ENCODE assay signal across 14 cellular contexts in the genomic region with DNA sequence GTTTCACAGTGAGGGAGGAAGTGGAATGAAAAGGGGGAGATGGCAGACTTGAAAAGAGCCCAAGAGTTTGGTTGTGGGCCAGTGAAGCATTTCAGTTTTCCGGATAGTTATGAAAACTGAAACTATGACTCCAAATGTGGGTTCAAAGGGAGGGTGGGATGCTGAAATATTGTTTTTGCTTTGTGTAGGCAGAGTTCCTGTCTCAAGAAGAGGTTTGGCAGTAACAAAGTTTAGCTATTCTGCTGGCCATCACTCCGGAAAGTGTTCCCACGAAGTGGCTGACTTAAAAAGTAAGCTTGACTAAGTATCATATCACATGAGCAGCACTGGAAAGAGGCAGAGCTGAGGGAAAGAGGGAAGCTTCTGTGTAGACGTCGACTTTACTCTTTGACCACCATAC.
DNase-seq lines count a peak whose midpoint lies in the region; ATAC-seq and TF ChIP-seq lines count a peak whose summit lies in the region.
"Had no signal": no experiment of that assay in that cellular context is flagged by ENCODE, and none has a peak within 500 bp of the region (broad histone marks: within the 10 kb centered on the region; RNA-seq: fewer than 3 reads in every experiment).

No MANE protein-coding gene starts in this region.

- H3K9me2 ChIP-seq in hepatocyte (replicated peaks; ENCODE audit: insufficient read depth): no peaks in the 10 kb centered on the region

- no peak overlapping the region for H3K4me3 ChIP-seq in fibroblast of villous mesenchyme (ENCODE audit: low read depth, low read length)
- peak overlapping the region in 3 of 4 donors; percentile 3 to 14 (median 7) for H3K4me3 ChIP-seq in gastrocnemius medialis
- H3K4me3 ChIP-seq in hepatocyte: no peak overlapping the region
- H3K4me3 ChIP-seq: HAP-1, sigmoid colon, transverse colon had no signal

- peaks cover 6% of the 10 kb centered on the region for H3K27me3 Mint-ChIP-seq in T-helper 2 cell treated with Interferon-gamma antibody and Interleukin-4, amounts not matched to agents 5 μg/mL and 100 μg/mL, for 36 hours (ENCODE audit: low read depth)
- H3K27me3 Mint-ChIP-seq: activated naive CD4-positive, alpha-beta T cell treated with anti-CD3 and anti-CD28 coated beads, Interleukin-2, amount 50 U/mL, for 24 hours; naive B cell had no signal

- no peaks in the 10 kb centered on the region for H3K79me2 ChIP-seq in hepatocyte

- in situ Hi-C loops in gastrocnemius medialis (cut with MboI; ENCODE audit: low sequenced_read_pairs in 4 of 4): loop anchor here in 2 of 4 donors (10.0 to 25.0 kb wide), 2 partner anchors 300 to 583 kb away; no protein-coding TSS in a partner anchor

- intact Hi-C loops in gastrocnemius medialis (cut with DNase I; ENCODE audit: low total_unique reads): loop anchor here (10.0 kb wide), 1 partner anchor 870 kb away; the partner anchor contains the start of gene IL26
- intact Hi-C loops in left colon (cut with DNase I, micrococcal nuclease): loop anchor here in 1 of 2 donors (10.0 kb wide), 1 partner anchor 590 kb away; no protein-coding TSS in a partner anchor

- H3K27ac ChIP-seq in gastrocnemius medialis (peak overlapping the region; percentile 36 to 81 (median 75)), hepatocyte (no peak overlapping the region)
- H3K27ac ChIP-seq: transverse colon had no signal

- H4K20me1 ChIP-seq in hepatocyte (ENCODE audit: insufficient read depth, poor library complexity, severe bottlenecking): no peaks in the 10 kb centered on the region

- TF ChIP-seq CTCF in fibroblast of villous mesenchyme (IDR thresholded peaks at IDR 0.05; ENCODE audit: insufficient read depth, low read depth, low read length): no peak
- no peak for TF ChIP-seq CTCF in gastrocnemius medialis (IDR thresholded peaks at IDR 0.05 in 4 of 5, conservative IDR thresholded peaks at IDR 0.05 in 1 of 5)
- TF ChIP-seq CTCF in hepatocyte (IDR thresholded peaks at IDR 0.05; ENCODE audit: poor library complexity): no peak

- H3K36me3 ChIP-seq in gastrocnemius medialis (no peaks in the 10 kb centered on the region), hepatocyte (replicated peaks; ENCODE audit: insufficient read depth, low read depth) (no peaks in the 10 kb centered on the region)
- H3K36me3 ChIP-seq: HAP-1, sigmoid colon, transverse colon had no signal

- H3K27me3 ChIP-seq in gastrocnemius medialis (no peaks in the 10 kb centered on the region), hepatocyte (peaks cover 2% of the 10 kb centered on the region)
- H3K27me3 ChIP-seq: sigmoid colon, transverse colon had no signal

- no peak overlapping the region for H3K27ac Mint-ChIP-seq in T-helper 2 cell treated with Interferon-gamma antibody and Interleukin-4, amounts not matched to agents 5 μg/mL and 100 μg/mL, for 36 hours
- H3K27ac Mint-ChIP-seq: activated naive CD4-positive, alpha-beta T cell treated with anti-CD3 and anti-CD28 coated beads, Interleukin-2, amount 50 U/mL, for 24 hours; naive B cell had no signal

- no peak for TF ChIP-seq POLR2A in gastrocnemius medialis (IDR thresholded peaks at IDR 0.05)

- no peak overlapping the region for H2AFZ ChIP-seq in hepatocyte

- H3K4me1 ChIP-seq in gastrocnemius medialis (peaks cover 38 to 42% of the 10 kb centered on the region in 2 donors), hepatocyte (ENCODE audit: insufficient read depth) (peaks cover 6% of the 10 kb centered on the region)

- no peak overlapping the region for H3K4me3 Mint-ChIP-seq in T-helper 2 cell treated with Interferon-gamma antibody and Interleukin-4, amounts not matched to agents 5 μg/mL and 100 μg/mL, for 36 hours
- H3K4me3 Mint-ChIP-seq: activated naive CD4-positive, alpha-beta T cell treated with anti-CD3 and anti-CD28 coated beads, Interleukin-2, amount 50 U/mL, for 24 hours had no signal

- H3K4me1 Mint-ChIP-seq in T-helper 2 cell treated with Interferon-gamma antibody and Interleukin-4, amounts not matched to agents 5 μg/mL and 100 μg/mL, for 36 hours (ENCODE audit: low read depth): peaks cover 10% of the 10 kb centered on the region

- no peak overlapping the region for H3K4me2 ChIP-seq in hepatocyte

- peak; percentile 12 for DNase-seq in T-helper 2 cell treated with Interferon-gamma antibody and Interleukin-4, amounts not matched to agents 5 μg/mL and 100 μg/mL, for 36 hours (ENCODE audit: low spot score)
- DNase-seq in T-helper 2 cell (no peak), MV-4-11 (lab: John Stamatoyannopoulos, UW) (peak; percentile 36), fibroblast of villous mesenchyme (ENCODE audit: low read depth) (peak; percentile 47), gastrocnemius medialis (no peak), hepatocyte (ENCODE audit: low spot score) (no peak), NCI-H1436 (lab: John Stamatoyannopoulos, UW) (no peak), left colon (no peak)
- DNase-seq: Caco-2, naive B cell, sigmoid colon, transverse colon had no signal

- peak; percentile 34 to 41 for ATAC-seq in gastrocnemius medialis
- ATAC-seq in left colon: no peak

- no peaks in the 10 kb centered on the region for H3K36me3 Mint-ChIP-seq in T-helper 2 cell treated with Interferon-gamma antibody and Interleukin-4, amounts not matched to agents 5 μg/mL and 100 μg/mL, for 36 hours (ENCODE audit: low read depth)
- H3K36me3 Mint-ChIP-seq: activated naive CD4-positive, alpha-beta T cell treated with anti-CD3 and anti-CD28 coated beads, Interleukin-2, amount 50 U/mL, for 24 hours; naive B cell had no signal

- no peaks in the 10 kb centered on the region for H3K9me3 ChIP-seq in gastrocnemius medialis
- H3K9me3 ChIP-seq in hepatocyte (ENCODE audit: low read depth): no peaks in the 10 kb centered on the region
- H3K9me3 ChIP-seq: Caco-2, HAP-1, sigmoid colon, transverse colon had no signal

- 69% methylated on average over 5 of the region's 5 CpGs for WGBS in hepatocyte (ENCODE audit: low lambda C conversion rate, missing lambda C conversion rate)

- H3K9me3 Mint-ChIP-seq in T-helper 2 cell treated with Interferon-gamma antibody and Interleukin-4, amounts not matched to agents 5 μg/mL and 100 μg/mL, for 36 hours: no peaks in the 10 kb centered on the region
- H3K9me3 Mint-ChIP-seq: activated naive CD4-positive, alpha-beta T cell treated with anti-CD3 and anti-CD28 coated beads, Interleukin-2, amount 50 U/mL, for 24 hours had no signal

Comparison
In these comparisons a context has a peak if more than half of its experiments do, and no peak if none do; other contexts are left out.
1. DNase-seq: peak in T-helper 2 cell treated with Interferon-gamma antibody and Interleukin-4, amounts not matched to agents 5 μg/mL and 100 μg/mL, for 36 hours (single experiment), MV-4-11 (single experiment) and fibroblast of villous mesenchyme (single experiment); none in T-helper 2 cell (0 of 5), gastrocnemius medialis (0 of 2), hepatocyte (single experiment), NCI-H1436 (single experiment) and left colon (0 of 2).
2. H3K4me3 ChIP-seq: peak in gastrocnemius medialis (3 of 4); none in fibroblast of villous mesenchyme (single experiment) and hepatocyte (single experiment).